ENCODE assay signal across 32 cellular contexts in the genomic region with DNA sequence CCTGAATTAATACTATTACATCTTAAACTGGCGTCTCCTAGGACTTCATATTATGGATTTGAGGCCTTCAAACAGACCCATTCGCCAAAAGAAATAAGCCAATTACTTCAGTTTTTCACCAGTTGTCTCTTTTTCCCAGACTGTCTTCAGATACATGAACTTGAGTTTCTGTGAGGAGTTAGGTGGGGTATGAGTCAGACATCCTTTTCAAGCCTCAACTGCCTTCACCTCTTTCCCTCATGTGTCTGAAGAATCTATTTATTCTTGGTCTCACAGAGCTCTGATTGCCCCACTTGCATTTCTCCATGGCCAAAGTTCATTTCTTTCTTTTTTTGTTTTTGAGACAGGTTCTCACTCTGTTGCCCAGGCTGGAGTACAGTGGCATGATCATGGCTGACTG. TPM values are rescaled to one million over a fixed set of nuclear protein-coding genes. Genes with fewer than 3 reads are reported as not detected.
DNase-seq lines count a peak whose midpoint lies in the region; ATAC-seq, FAIRE-seq and TF ChIP-seq lines count a peak whose summit lies in the region.
"Had no signal": no experiment of that assay in that cellular context is flagged by ENCODE, and none has a peak within 500 bp of the region (broad histone marks: within the 10 kb centered on the region; RNA-seq: fewer than 3 reads in every experiment).

No MANE protein-coding gene starts in this region.

- no peak overlapping the region for H3K4me3 Mint-ChIP-seq in activated CD4-positive, alpha-beta T cell treated with anti-CD3 and anti-CD28 coated beads, Interleukin-2, amount 10 ng/mL, durations not matched to agents 7 days and 5 days
- no peak overlapping the region for H3K4me3 Mint-ChIP-seq in CD8-positive, alpha-beta T cell
- H3K4me3 Mint-ChIP-seq: activated naive CD8-positive, alpha-beta T cell treated with anti-CD3 and anti-CD28 coated beads for 36 hours; activated T-cell treated with anti-CD3 and anti-CD28 coated beads, Interleukin-2, amount 50 U/mL, for 24 hours; CD8-positive, alpha-beta memory T cell; naive B cell had no signal

- no peak overlapping the region for H3K27ac ChIP-seq in CD8-positive, alpha-beta T cell (ENCODE audit: low read depth, low read length)
- no peak overlapping the region for H3K27ac ChIP-seq in SJCRH30
- no peak overlapping the region for H3K27ac ChIP-seq in small intestine (ENCODE audit: low read depth in 1 of 2, low read length in 1 of 2)
- H3K27ac ChIP-seq: heart left ventricle, skin epidermis, upper lobe of left lung, WERI-Rb-1 had no signal

- FAIRE-seq in small intestine (lab: Jason Lieb, UNC): no peak
- FAIRE-seq: HTR-8/SVneo had no signal

- CTCF ChIA-PET in activated CD4-positive, alpha-beta T cell treated with anti-CD3 and anti-CD28 coated beads, Interleukin-2, amount 10 ng/mL, durations not matched to agents 7 days and 5 days (lab: Charles Lee): no interaction called here
- CTCF ChIA-PET in CD8-positive, alpha-beta T cell (lab: Charles Lee): no interaction called here

- intact Hi-C loops in CD8-positive, alpha-beta T cell (cut with DNase I, micrococcal nuclease): no loop called here

- no peaks in the 10 kb centered on the region for H3K9me3 ChIP-seq in CD8-positive, alpha-beta T cell (ENCODE audit: low read length)
- H3K9me3 ChIP-seq in SJCRH30 (replicated peaks) (no peaks in the 10 kb centered on the region), small intestine (ENCODE audit: control insufficient read depth, low read depth) (no peaks in the 10 kb centered on the region)
- H3K9me3 ChIP-seq: heart left ventricle, SK-N-SH, upper lobe of left lung had no signal

- no peaks in the 10 kb centered on the region for H3K36me3 ChIP-seq in CD8-positive, alpha-beta T cell (ENCODE audit: insufficient read depth, low read length)
- no peaks in the 10 kb centered on the region for H3K36me3 ChIP-seq in SJCRH30
- H3K36me3 ChIP-seq in small intestine (ENCODE audit: control insufficient read depth in 2 of 2, insufficient read depth in 2 of 2, low read length in 2 of 2): no peaks in the 10 kb centered on the region
- H3K36me3 ChIP-seq: heart left ventricle, upper lobe of left lung, WERI-Rb-1 had no signal

- TF ChIP-seq CTCF in CD8-positive, alpha-beta T cell (IDR thresholded peaks at IDR 0.05): no peak

- H3K27ac Mint-ChIP-seq in activated CD4-positive, alpha-beta T cell treated with anti-CD3 and anti-CD28 coated beads, Interleukin-2, amount 10 ng/mL, durations not matched to agents 7 days and 5 days: peak overlapping the region; percentile 67
- H3K27ac Mint-ChIP-seq in CD8-positive, alpha-beta T cell: peak overlapping the region; percentile 9
- H3K27ac Mint-ChIP-seq: activated naive CD8-positive, alpha-beta T cell treated with anti-CD3 and anti-CD28 coated beads for 36 hours; activated T-cell treated with anti-CD3 and anti-CD28 coated beads, Interleukin-2, amount 50 U/mL, for 24 hours; CD8-positive, alpha-beta memory T cell; naive B cell had no signal

- no peaks in the 10 kb centered on the region for H3K27me3 ChIP-seq in CD8-positive, alpha-beta T cell (ENCODE audit: insufficient read depth, low read length)
- peaks cover 10% of the 10 kb centered on the region for H3K27me3 ChIP-seq in SJCRH30
- no peaks in the 10 kb centered on the region for H3K27me3 ChIP-seq in small intestine (ENCODE audit: control insufficient read depth in 2 of 2, insufficient read depth in 2 of 2, low read length in 2 of 2)
- H3K27me3 ChIP-seq: upper lobe of left lung had no signal

- DNase-seq in activated CD4-positive, alpha-beta T cell treated with anti-CD3 and anti-CD28 coated beads, Interleukin-2, amount 10 ng/mL, durations not matched to agents 7 days and 5 days: no peak
- no peak for DNase-seq in activated CD4-positive, alpha-beta T cell treated with anti-CD3 and anti-CD28 coated beads for 4 hours
- no peak for DNase-seq in CD8-positive, alpha-beta T cell
- DNase-seq in M059J (ENCODE audit: low read depth) (peak; percentile 29), dermis blood vessel endothelial cell (peak; percentile 4), SJCRH30 (no peak), small intestine (no peak)
- DNase-seq: activated CD4-positive, alpha-beta T cell treated with anti-CD3 and anti-CD28 coated beads, Interleukin-2, amount 50 U/mL, for 48 hours; activated naive CD8-positive, alpha-beta T cell treated with anti-CD3 and anti-CD28 coated beads for 36 hours; activated T-cell treated with anti-CD3 and anti-CD28 coated beads, Interleukin-2, amount 50 U/mL, for 24 hours; CD8-positive, alpha-beta memory T cell; cerebellar nuclear complex; H7; heart left ventricle; left colon; naive B cell; NCI-H1092 treated with DMSO at 0.1 percent for 48 hours; NCI-H2029; NCI-H2227 treated with DMSO at 0.1 percent for 48 hours; occipital lobe; SK-N-SH; stimulated activated CD4-positive, alpha-beta T cell treated with anti-CD3 and anti-CD28 coated beads, Interleukin-1b, Interleukin-23, amount 100 ng/mL, for 48 hours; upper lobe of left lung; WERI-Rb-1 had no signal

- no peak for ATAC-seq in CD8-positive, alpha-beta T cell
- no peak for ATAC-seq in HG02571 (IDR thresholded peaks at IDR 0.05; ENCODE audit: unreplicated experiment)
- ATAC-seq: heart left ventricle, left colon had no signal

- 81 to 97% (median 86%) methylated on average over 2 of the region's 2 CpGs for WGBS in small intestine, 3 donors

- H3K4me3 ChIP-seq in CD8-positive, alpha-beta T cell (ENCODE audit: low read depth, low read length): no peak overlapping the region
- H3K4me3 ChIP-seq in SJCRH30: no peak overlapping the region
- no peak overlapping the region for H3K4me3 ChIP-seq in small intestine (ENCODE audit: low read depth in 1 of 2, low read length in 2 of 2)
- H3K4me3 ChIP-seq: heart left ventricle, skin epidermis, upper lobe of left lung had no signal

- H3K36me3 Mint-ChIP-seq in activated CD4-positive, alpha-beta T cell treated with anti-CD3 and anti-CD28 coated beads, Interleukin-2, amount 10 ng/mL, durations not matched to agents 7 days and 5 days (ENCODE audit: low read depth): no peaks in the 10 kb centered on the region
- H3K36me3 Mint-ChIP-seq in CD8-positive, alpha-beta T cell: no peaks in the 10 kb centered on the region
- H3K36me3 Mint-ChIP-seq: activated naive CD8-positive, alpha-beta T cell treated with anti-CD3 and anti-CD28 coated beads for 36 hours; CD8-positive, alpha-beta memory T cell; naive B cell had no signal

- POLR2A ChIA-PET in activated CD4-positive, alpha-beta T cell treated with anti-CD3 and anti-CD28 coated beads, Interleukin-2, amount 10 ng/mL, durations not matched to agents 7 days and 5 days (lab: Charles Lee): interaction anchor here (0.7 kb wide), 1 partner anchor 28 kb away, joined by 3 read pairs; no protein-coding TSS in a partner anchor
- POLR2A ChIA-PET in CD8-positive, alpha-beta T cell (lab: Charles Lee): no interaction called here

- H3K4me1 Mint-ChIP-seq in activated CD4-positive, alpha-beta T cell treated with anti-CD3 and anti-CD28 coated beads, Interleukin-2, amount 10 ng/mL, durations not matched to agents 7 days and 5 days: peaks cover 31% of the 10 kb centered on the region
- H3K4me1 Mint-ChIP-seq in CD8-positive, alpha-beta T cell (ENCODE audit: low read depth): peaks cover 21% of the 10 kb centered on the region

- H3K9me3 Mint-ChIP-seq in activated CD4-positive, alpha-beta T cell treated with anti-CD3 and anti-CD28 coated beads, Interleukin-2, amount 10 ng/mL, durations not matched to agents 7 days and 5 days: no peaks in the 10 kb centered on the region
- H3K9me3 Mint-ChIP-seq in CD8-positive, alpha-beta T cell: no peaks in the 10 kb centered on the region
- H3K9me3 Mint-ChIP-seq: activated naive CD8-positive, alpha-beta T cell treated with anti-CD3 and anti-CD28 coated beads for 36 hours; activated T-cell treated with anti-CD3 and anti-CD28 coated beads, Interleukin-2, amount 50 U/mL, for 24 hours; CD8-positive, alpha-beta memory T cell had no signal

- peaks cover 5% of the 10 kb centered on the region for H3K27me3 Mint-ChIP-seq in activated CD4-positive, alpha-beta T cell treated with anti-CD3 and anti-CD28 coated beads, Interleukin-2, amount 10 ng/mL, durations not matched to agents 7 days and 5 days
- H3K27me3 Mint-ChIP-seq in CD8-positive, alpha-beta T cell (ENCODE audit: low read depth): peaks cover 11% of the 10 kb centered on the region
- H3K27me3 Mint-ChIP-seq: activated naive CD8-positive, alpha-beta T cell treated with anti-CD3 and anti-CD28 coated beads for 36 hours had no signal

- H3K4me1 ChIP-seq in CD8-positive, alpha-beta T cell (ENCODE audit: insufficient read depth, low read length): peaks cover 17% of the 10 kb centered on the region
- H3K4me1 ChIP-seq in SJCRH30 (no peaks in the 10 kb centered on the region), small intestine (ENCODE audit: control insufficient read depth in 2 of 2, insufficient read depth in 1 of 2, low read depth in 1 of 2, low read length in 1 of 2) (no peaks in the 10 kb centered on the region)
- H3K4me1 ChIP-seq: heart left ventricle, upper lobe of left lung had no signal

RNA-seq across cellular contexts. Expression of gene WNT8A, which starts 12.5 kb away (rescaled TPM):
- total RNA-seq in activated CD4-positive, alpha-beta T cell treated with anti-CD3 and anti-CD28 coated beads, Interleukin-2, amount 10 ng/mL, durations not matched to agents 7 days and 5 days: not detected
- total RNA-seq in CD8-positive, alpha-beta T cell: not detected
- total RNA-seq in M059J (2014; rRNA removed; shearing (Covaris generic)): 0.12 and 0.54 TPM in 2 replicates
- not detected in 2 replicates for total RNA-seq in dermis blood vessel endothelial cell
- total RNA-seq in SJCRH30 (2014; rRNA removed; shearing (Covaris generic)): not detected in 2 replicates
- polyA plus RNA-seq in small intestine: not detected
- total RNA-seq: A172; activated naive CD8-positive, alpha-beta T cell treated with anti-CD3 and anti-CD28 coated beads for 36 hours; CD8-positive, alpha-beta memory T cell; epithelial cell of proximal tubule; fibroblast of villous mesenchyme; heart left ventricle; left colon; occipital lobe; RPMI7951; subcutaneous adipose tissue; upper lobe of left lung had no signal
- polyA plus RNA-seq: CD8-positive, alpha-beta memory T cell; heart left ventricle; SK-N-SH had no signal

RNA-seq across cellular contexts. Expression of gene NME5, which starts 42.9 kb away (rescaled TPM):
- not detected for total RNA-seq in activated CD4-positive, alpha-beta T cell treated with anti-CD3 and anti-CD28 coated beads, Interleukin-2, amount 10 ng/mL, durations not matched to agents 7 days and 5 days
- not detected for total RNA-seq in CD8-positive, alpha-beta T cell
- total RNA-seq in M059J (2014; rRNA removed; shearing (Covaris generic)): 0.25 and 1.8 TPM in 2 replicates
- total RNA-seq in dermis blood vessel endothelial cell: 1.5 and 2.4 TPM in 2 replicates
- total RNA-seq in SJCRH30 (2014; rRNA removed; shearing (Covaris generic)): not detected in 2 replicates
- polyA plus RNA-seq in small intestine: 1 to 10 TPM in 1 of 3 donors, not detected in 2; 1.3 TPM
- total RNA-seq: activated naive CD8-positive, alpha-beta T cell treated with anti-CD3 and anti-CD28 coated beads for 36 hours; CD8-positive, alpha-beta memory T cell had no signal
- polyA plus RNA-seq: CD8-positive, alpha-beta memory T cell had no signal

Comparison
In these comparisons a context has a peak if more than half of its experiments do, and no peak if none do; other contexts are left out.
1. DNase-seq: peak in M059J (single experiment) and dermis blood vessel endothelial cell (single experiment); none in activated CD4-positive, alpha-beta T cell treated with anti-CD3 and anti-CD28 coated beads, Interleukin-2, amount 10 ng/mL, durations not matched to agents 7 days and 5 days (single experiment), activated CD4-positive, alpha-beta T cell treated with anti-CD3 and anti-CD28 coated beads for 4 hours (0 of 2), CD8-positive, alpha-beta T cell (0 of 7), SJCRH30 (0 of 2) and small intestine (single experiment).